15 cellular contexts compared by ENCODE assay signal in the genomic region with DNA sequence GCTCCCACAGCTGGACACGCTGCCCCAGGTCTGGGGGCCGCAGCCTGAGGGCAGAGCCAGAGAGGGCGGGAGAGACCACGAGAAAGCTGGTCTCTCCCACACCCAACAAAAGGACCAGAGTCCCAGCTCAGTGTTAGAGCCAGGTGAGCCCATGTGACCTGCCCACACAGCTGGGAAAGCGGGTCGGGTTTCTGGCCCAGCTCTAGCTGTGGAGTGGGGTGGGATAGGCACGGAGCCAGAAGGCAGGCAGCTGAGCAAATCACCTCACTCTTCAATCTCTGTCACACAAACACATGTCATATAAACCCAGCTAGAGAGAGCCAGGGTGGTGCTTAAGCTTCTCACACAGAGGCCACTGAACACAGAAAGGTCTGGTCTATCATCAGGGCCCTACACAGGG. TPM values are rescaled to one million over a fixed set of nuclear protein-coding genes. Genes with fewer than 3 reads are reported as not detected.
DNase-seq lines count a peak whose midpoint lies in the region; ATAC-seq lines count a peak whose summit lies in the region.
"Had no signal": no experiment of that assay in that cellular context is flagged by ENCODE, and none has a peak within 500 bp of the region (broad histone marks: within the 10 kb centered on the region; RNA-seq: fewer than 3 reads in every experiment).

No MANE protein-coding gene starts in this region.

- peak overlapping the region; percentile 72 for H3K27ac ChIP-seq in skeletal muscle tissue (ENCODE audit: low read depth, low read length)
- no peak overlapping the region for H3K27ac ChIP-seq in effector memory CD4-positive, alpha-beta T cell (ENCODE audit: insufficient read depth, low read length, poor library complexity, severe bottlenecking)
- H3K27ac ChIP-seq: esophagus squamous epithelium, thoracic aorta had no signal

- peak overlapping the region; percentile 10 to 54 (median 47) for H3K4me3 ChIP-seq in skeletal muscle tissue (ENCODE audit: low read length in 3 of 3)
- H3K4me3 ChIP-seq in effector memory CD4-positive, alpha-beta T cell (ENCODE audit: insufficient read depth, low read depth, low read length, poor library complexity, severe bottlenecking): no peak overlapping the region
- H3K4me3 ChIP-seq: esophagus squamous epithelium, thoracic aorta had no signal

- peaks cover 6 to 13% (median 12%) of the 10 kb centered on the region in 3 donors for H3K4me1 ChIP-seq in skeletal muscle tissue (ENCODE audit: control insufficient read depth in 3 of 3, insufficient read depth in 3 of 3, low read length in 3 of 3)
- H3K4me1 ChIP-seq in effector memory CD4-positive, alpha-beta T cell (ENCODE audit: control insufficient read depth, insufficient read depth, low read length, poor library complexity, severe bottlenecking): no peaks in the 10 kb centered on the region

- peaks cover 3 to 12% (median 5%) of the 10 kb centered on the region in 3 donors for H3K27me3 ChIP-seq in skeletal muscle tissue (ENCODE audit: control insufficient read depth in 3 of 3, insufficient read depth in 3 of 3, low read length in 3 of 3)
- H3K27me3 ChIP-seq in effector memory CD4-positive, alpha-beta T cell (replicated peaks; ENCODE audit: control insufficient read depth, insufficient read depth, low read length, poor library complexity, severe bottlenecking): no peaks in the 10 kb centered on the region
- H3K27me3 ChIP-seq: esophagus squamous epithelium had no signal

- ATAC-seq in left lobe of liver: no peak
- ATAC-seq: sciatic nerve had no signal

- peak overlapping the region; percentile 7 to 72 (median 52) for H3K9ac ChIP-seq in skeletal muscle tissue (ENCODE audit: low read depth in 1 of 3, low read length in 3 of 3)

- DNase-seq in NCI-H1417 (lab: John Stamatoyannopoulos, UW) (peak; percentile 42 to 80 (median 80)), NCI-H1417 treated with DMSO at 0.1 percent for 48 hours (lab: John Stamatoyannopoulos, UW) (no peak), NCI-H2107 (lab: John Stamatoyannopoulos, UW) (peak; percentile 64), SHP77 treated with DMSO at 0.1 percent for 48 hours (lab: John Stamatoyannopoulos, UW) (peak; percentile 91), left lobe of liver (ENCODE audit: low spot score) (no peak), mesenteric fat pad (ENCODE audit: low spot score) (no peak)
- DNase-seq in effector memory CD4-positive, alpha-beta T cell: no peak
- DNase-seq: activated naive CD4-positive, alpha-beta T cell treated with Interleukin-2 at 50 U/mL for 16 hours; dermis blood vessel endothelial cell; esophagus squamous epithelium; islet precursor cell; stimulated activated CD4-positive, alpha-beta T cell treated with anti-CD3 and anti-CD28 coated beads, Interleukin-4, amount 100 ng/mL, for 1 hour had no signal

- H3K9me3 ChIP-seq in skeletal muscle tissue (ENCODE audit: control insufficient read depth in 3 of 3, low read length in 3 of 3): no peaks in the 10 kb centered on the region
- no peaks in the 10 kb centered on the region for H3K9me3 ChIP-seq in effector memory CD4-positive, alpha-beta T cell (ENCODE audit: control insufficient read depth, low read length)
- H3K9me3 ChIP-seq: esophagus squamous epithelium, thoracic aorta had no signal

- no peaks in the 10 kb centered on the region for H3K36me3 ChIP-seq in skeletal muscle tissue (ENCODE audit: control insufficient read depth in 3 of 3, insufficient read depth in 3 of 3, low read length in 3 of 3)
- no peaks in the 10 kb centered on the region for H3K36me3 ChIP-seq in effector memory CD4-positive, alpha-beta T cell (ENCODE audit: control insufficient read depth, insufficient read depth, low read length)
- H3K36me3 ChIP-seq: esophagus squamous epithelium, thoracic aorta had no signal

RNA-seq across cellular contexts. Expression of gene EIF3D, which starts 7.8 kb away (rescaled TPM):
- total RNA-seq in skeletal muscle tissue (294 TPM), left lobe of liver (34.5 TPM), mesenteric fat pad (149 TPM)

RNA-seq across cellular contexts. Expression of gene FOXRED2, which starts 29.9 kb away (rescaled TPM):
- total RNA-seq in skeletal muscle tissue: 14.6 TPM
- 9.0 TPM for total RNA-seq in left lobe of liver
- 11.2 TPM for total RNA-seq in mesenteric fat pad

RNA-seq across cellular contexts. Expression of gene TXN2, which starts 55.3 kb away (rescaled TPM):
- total RNA-seq in skeletal muscle tissue (19.3 TPM), left lobe of liver (65.3 TPM), mesenteric fat pad (52.0 TPM)

Comparison
In these comparisons a context has a peak if more than half of its experiments do, and no peak if none do; other contexts are left out.
1. DNase-seq: peak in NCI-H1417 (3 of 3), NCI-H2107 (single experiment) and SHP77 treated with DMSO at 0.1 percent for 48 hours (single experiment); none in NCI-H1417 treated with DMSO at 0.1 percent for 48 hours (single experiment), effector memory CD4-positive, alpha-beta T cell (0 of 3), left lobe of liver (single experiment) and mesenteric fat pad (single experiment).